30 cellular contexts compared by ENCODE assay signal in the genomic region with DNA sequence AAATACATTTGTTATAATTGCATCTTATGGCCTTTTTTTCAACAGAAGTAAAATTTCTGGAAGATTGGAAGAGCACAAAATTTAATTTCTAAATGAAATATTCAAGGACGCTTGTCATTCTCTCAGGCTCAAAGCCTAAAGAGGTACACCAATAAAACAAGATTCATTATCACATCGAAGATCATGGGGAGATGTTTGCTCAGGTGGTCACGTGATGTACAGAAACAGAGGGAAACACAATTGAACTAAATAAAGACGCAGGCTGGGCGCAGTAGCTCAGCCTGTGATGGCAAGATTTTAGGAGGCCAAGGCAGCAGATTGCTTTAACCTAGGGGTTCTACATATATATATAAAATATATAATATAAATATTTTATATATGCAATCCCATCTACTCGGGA.
"Had no signal": no experiment of that assay in that cellular context is flagged by ENCODE, and none has a peak within 500 bp of the region (broad histone marks: within the 10 kb centered on the region; RNA-seq: fewer than 3 reads in every experiment).

No MANE protein-coding gene starts in this region.

- H3K36me3 Mint-ChIP-seq: activated CD4-positive, alpha-beta memory T cell treated with anti-CD3 and anti-CD28 coated beads for 36 hours; activated CD8-positive, alpha-beta memory T cell treated with anti-CD3 and anti-CD28 coated beads, Interleukin-2, amount 10 ng/mL, durations not matched to agents 7 days and 5 days; activated naive CD4-positive, alpha-beta T cell treated with anti-CD3 and anti-CD28 coated beads, Interleukin-2, amount 50 U/mL, for 24 hours; activated naive CD8-positive, alpha-beta T cell treated with anti-CD3 and anti-CD28 coated beads for 36 hours had no signal

- H3K4me1 Mint-ChIP-seq: activated CD4-positive, alpha-beta T cell treated with anti-CD3 and anti-CD28 coated beads, Interleukin-2, amount 10 ng/mL, durations not matched to agents 24 days and 14 days; activated CD8-positive, alpha-beta memory T cell treated with anti-CD3 and anti-CD28 coated beads, Interleukin-2, amount 10 ng/mL, durations not matched to agents 7 days and 5 days; activated naive CD4-positive, alpha-beta T cell treated with anti-CD3 and anti-CD28 coated beads, Interleukin-2, amount 50 U/mL, for 24 hours; activated naive CD8-positive, alpha-beta T cell treated with anti-CD3 and anti-CD28 coated beads for 36 hours; central memory CD8-positive, alpha-beta T cell had no signal

- H3K27ac Mint-ChIP-seq: activated B cell treated with CpG ODN at 0.5 μM for 24 hours; activated CD4-positive, alpha-beta memory T cell treated with anti-CD3 and anti-CD28 coated beads for 36 hours; activated CD4-positive, alpha-beta T cell treated with anti-CD3 and anti-CD28 coated beads, Interleukin-2, amount 10 ng/mL, durations not matched to agents 24 days and 14 days; activated CD8-positive, alpha-beta memory T cell treated with anti-CD3 and anti-CD28 coated beads, Interleukin-2, amount 10 ng/mL, durations not matched to agents 7 days and 5 days; activated CD8-positive, alpha-beta T cell treated with anti-CD3 and anti-CD28 coated beads, Interleukin-2, amount 10 ng/mL, durations not matched to agents 7 days and 5 days; activated naive CD4-positive, alpha-beta T cell treated with anti-CD3 and anti-CD28 coated beads for 36 hours; activated naive CD4-positive, alpha-beta T cell treated with anti-CD3 and anti-CD28 coated beads, Interleukin-2, amount 50 U/mL, for 24 hours; activated naive CD8-positive, alpha-beta T cell treated with anti-CD3 and anti-CD28 coated beads for 36 hours; activated T-helper 1 cell treated with anti-CD3 and anti-CD28 coated beads, Interleukin-12 subunit alpha, Interleukin-12 subunit beta, Interleukin-2, Interleukin-4 antibody, amounts not matched to agents 30 ng/mL and 10 ng/mL and 1 ng/mL, durations not matched to agents 14 hours and 24 hours and 36 hours; activated T-helper 2 cell treated with anti-CD3 and anti-CD28 coated beads, Interferon-gamma antibody, Interleukin-2, Interleukin-4, amounts not matched to agents 10 μg/mL and 5 μg/mL and 100 μg/mL, durations not matched to agents 14 hours and 24 hours and 36 hours; dendritic cell treated with granulocyte-macrophage colony-stimulating factor and Interleukin-4, amounts not matched to agents 40 ng/mL and 50 ng/mL, for 4 days; T-helper 2 cell treated with Interferon-gamma antibody and Interleukin-4, amounts not matched to agents 5 μg/mL and 100 μg/mL, for 36 hours had no signal

- H3K9me3 ChIP-seq: esophagus muscularis mucosa, gastrocnemius medialis, heart left ventricle had no signal

- H3K4me1 ChIP-seq: esophagus muscularis mucosa, foreskin keratinocyte, gastrocnemius medialis, heart left ventricle had no signal

- H3K4me3 ChIP-seq: coronary artery, dorsolateral prefrontal cortex, esophagus muscularis mucosa, gastrocnemius medialis, heart left ventricle had no signal

- H3K27me3 ChIP-seq: brain microvascular endothelial cell, dorsolateral prefrontal cortex, esophagus muscularis mucosa, foreskin keratinocyte, gastrocnemius medialis, heart left ventricle had no signal

- H3K9me3 Mint-ChIP-seq: activated B cell treated with CpG ODN at 0.5 μM for 24 hours; activated CD4-positive, alpha-beta memory T cell treated with anti-CD3 and anti-CD28 coated beads for 36 hours; activated CD4-positive, alpha-beta T cell treated with anti-CD3 and anti-CD28 coated beads, Interleukin-2, amount 10 ng/mL, durations not matched to agents 24 days and 14 days; activated naive CD4-positive, alpha-beta T cell treated with anti-CD3 and anti-CD28 coated beads for 36 hours; activated naive CD4-positive, alpha-beta T cell treated with anti-CD3 and anti-CD28 coated beads, Interleukin-2, amount 50 U/mL, for 24 hours; activated naive CD8-positive, alpha-beta T cell treated with anti-CD3 and anti-CD28 coated beads for 36 hours; activated T-helper 1 cell treated with anti-CD3 and anti-CD28 coated beads, Interleukin-12 subunit alpha, Interleukin-12 subunit beta, Interleukin-2, Interleukin-4 antibody, amounts not matched to agents 30 ng/mL and 10 ng/mL and 1 ng/mL, durations not matched to agents 14 hours and 24 hours and 36 hours; activated T-helper 2 cell treated with anti-CD3 and anti-CD28 coated beads, Interferon-gamma antibody, Interleukin-2, Interleukin-4, amounts not matched to agents 10 μg/mL and 5 μg/mL and 100 μg/mL, durations not matched to agents 14 hours and 24 hours and 36 hours; central memory CD8-positive, alpha-beta T cell; dendritic cell treated with granulocyte-macrophage colony-stimulating factor and Interleukin-4, amounts not matched to agents 40 ng/mL and 50 ng/mL, for 4 days; T-helper 2 cell treated with Interferon-gamma antibody and Interleukin-4, amounts not matched to agents 5 μg/mL and 100 μg/mL, for 36 hours had no signal

- DNase-seq: activated B cell treated with CpG ODN at 0.5 μM for 24 hours; activated CD4-positive, alpha-beta memory T cell treated with anti-CD3 and anti-CD28 coated beads for 36 hours; activated CD4-positive, alpha-beta T cell treated with anti-CD3 and anti-CD28 coated beads, Interleukin-2, amount 10 ng/mL, durations not matched to agents 24 days and 14 days; activated CD8-positive, alpha-beta memory T cell treated with anti-CD3 and anti-CD28 coated beads, Interleukin-2, amount 10 ng/mL, durations not matched to agents 7 days and 5 days; activated CD8-positive, alpha-beta memory T cell treated with anti-CD3 and anti-CD28 coated beads, Interleukin-2, amount 50 U/mL, for 4 hours; activated CD8-positive, alpha-beta T cell treated with anti-CD3 and anti-CD28 coated beads, Interleukin-2, amount 10 ng/mL, durations not matched to agents 7 days and 5 days; activated effector memory CD4-positive, alpha-beta T cell treated with anti-CD3 and anti-CD28 coated beads, Interleukin-2, amount 50 U/mL, for 16 hours; activated naive CD4-positive, alpha-beta T cell treated with anti-CD3 and anti-CD28 coated beads for 36 hours; activated naive CD8-positive, alpha-beta T cell treated with anti-CD3 and anti-CD28 coated beads for 36 hours; activated T-cell treated with anti-CD3 and anti-CD28 coated beads, Interleukin-2, amount 50 U/mL, for 1 hour; activated T-cell treated with anti-CD3 and anti-CD28 coated beads, Interleukin-2, amount 50 U/mL, for 48 hours; brain microvascular endothelial cell; dorsolateral prefrontal cortex; effector memory CD4-positive, alpha-beta T cell; erythroblast; foreskin keratinocyte; gastrocnemius medialis; glutamatergic neuron; heart left ventricle; hypothalamus; T1000; WERI-Rb-1 had no signal

- H3K4me3 Mint-ChIP-seq: activated B cell treated with CpG ODN at 0.5 μM for 24 hours; activated CD4-positive, alpha-beta memory T cell treated with anti-CD3 and anti-CD28 coated beads for 36 hours; activated CD4-positive, alpha-beta T cell treated with anti-CD3 and anti-CD28 coated beads, Interleukin-2, amount 10 ng/mL, durations not matched to agents 24 days and 14 days; activated CD8-positive, alpha-beta memory T cell treated with anti-CD3 and anti-CD28 coated beads, Interleukin-2, amount 10 ng/mL, durations not matched to agents 7 days and 5 days; activated CD8-positive, alpha-beta T cell treated with anti-CD3 and anti-CD28 coated beads, Interleukin-2, amount 10 ng/mL, durations not matched to agents 7 days and 5 days; activated naive CD4-positive, alpha-beta T cell treated with anti-CD3 and anti-CD28 coated beads for 36 hours; activated naive CD4-positive, alpha-beta T cell treated with anti-CD3 and anti-CD28 coated beads, Interleukin-2, amount 50 U/mL, for 24 hours; activated naive CD8-positive, alpha-beta T cell treated with anti-CD3 and anti-CD28 coated beads for 36 hours; activated T-helper 1 cell treated with anti-CD3 and anti-CD28 coated beads, Interleukin-12 subunit alpha, Interleukin-12 subunit beta, Interleukin-2, Interleukin-4 antibody, amounts not matched to agents 30 ng/mL and 10 ng/mL and 1 ng/mL, durations not matched to agents 14 hours and 24 hours and 36 hours; central memory CD8-positive, alpha-beta T cell; dendritic cell treated with granulocyte-macrophage colony-stimulating factor and Interleukin-4, amounts not matched to agents 40 ng/mL and 50 ng/mL, for 4 days; T-helper 2 cell treated with Interferon-gamma antibody and Interleukin-4, amounts not matched to agents 5 μg/mL and 100 μg/mL, for 36 hours had no signal

- H3K36me3 ChIP-seq: brain microvascular endothelial cell, esophagus muscularis mucosa, gastrocnemius medialis, heart left ventricle, WERI-Rb-1 had no signal

- H3K27me3 Mint-ChIP-seq: activated CD4-positive, alpha-beta memory T cell treated with anti-CD3 and anti-CD28 coated beads for 36 hours; activated CD4-positive, alpha-beta T cell treated with anti-CD3 and anti-CD28 coated beads, Interleukin-2, amount 10 ng/mL, durations not matched to agents 24 days and 14 days; activated naive CD4-positive, alpha-beta T cell treated with anti-CD3 and anti-CD28 coated beads, Interleukin-2, amount 50 U/mL, for 24 hours; activated naive CD8-positive, alpha-beta T cell treated with anti-CD3 and anti-CD28 coated beads for 36 hours; central memory CD8-positive, alpha-beta T cell had no signal

- H3K27ac ChIP-seq: brain microvascular endothelial cell, coronary artery, dorsolateral prefrontal cortex, esophagus muscularis mucosa, foreskin keratinocyte, gastrocnemius medialis, heart left ventricle, WERI-Rb-1 had no signal
